ENCODE assay signal across 25 cellular contexts in genomic region chr11:129733981-129734380, GRCh38.
"Had no signal": no experiment of that assay in that cellular context is flagged by ENCODE, and none has a peak within 500 bp of the region (broad histone marks: within the 10 kb centered on the region; RNA-seq: fewer than 3 reads in every experiment).

No MANE protein-coding gene starts in this region.

- H3K27ac ChIP-seq: dorsolateral prefrontal cortex, gastrocnemius medialis, heart left ventricle, hepatocyte, left lung, pancreas, right lobe of liver, suprapubic skin, upper lobe of left lung had no signal

- H3K27me3 ChIP-seq: gastrocnemius medialis, hepatocyte, pancreas, right lobe of liver, upper lobe of left lung had no signal

- FAIRE-seq: colon, pancreas, small intestine, urothelium cell line had no signal

- H3K4me1 Mint-ChIP-seq: naive thymus-derived CD8-positive, alpha-beta T cell; stimulated activated naive CD8-positive, alpha-beta T cell treated with anti-CD3 and anti-CD28 coated beads, Interleukin-15, amount 100 ng/mL, for 72 hours had no signal

- H3K9me3 Mint-ChIP-seq: naive thymus-derived CD8-positive, alpha-beta T cell; stimulated activated naive CD8-positive, alpha-beta T cell treated with anti-CD3 and anti-CD28 coated beads, Interleukin-15, amount 100 ng/mL, for 72 hours had no signal

- H3K4me3 Mint-ChIP-seq: naive thymus-derived CD8-positive, alpha-beta T cell; nephron progenitor cell; stimulated activated naive CD8-positive, alpha-beta T cell treated with anti-CD3 and anti-CD28 coated beads, Interleukin-15, amount 100 ng/mL, for 72 hours had no signal

- H3K36me3 Mint-ChIP-seq: naive thymus-derived CD8-positive, alpha-beta T cell had no signal

- ATAC-seq: gastrocnemius medialis; heart left ventricle; left cardiac atrium; naive thymus-derived CD8-positive, alpha-beta T cell; pancreas; stimulated activated naive CD8-positive, alpha-beta T cell treated with anti-CD3 and anti-CD28 coated beads, Interleukin-15, amount 100 ng/mL, for 72 hours had no signal

- H3K4me3 ChIP-seq: dorsolateral prefrontal cortex, gastrocnemius medialis, heart left ventricle, hepatocyte, left lung, pancreas, right lobe of liver, suprapubic skin, upper lobe of left lung had no signal

- H3K4me1 ChIP-seq: gastrocnemius medialis, heart left ventricle, left lung, pancreas had no signal

- H3K36me3 ChIP-seq: gastrocnemius medialis, heart left ventricle, left lung, pancreas, right lobe of liver, suprapubic skin, upper lobe of left lung had no signal

- DNase-seq: dorsolateral prefrontal cortex; effector CD4-positive, alpha-beta T cell; foreskin fibroblast; gastrocnemius medialis; heart left ventricle; left cardiac atrium; left lung; mesenchymal stem cell; naive thymus-derived CD8-positive, alpha-beta T cell; nephron progenitor cell; occipital lobe; pancreas; right lobe of liver; small intestine; stimulated activated CD4-positive, alpha-beta T cell treated with anti-CD3 and anti-CD28 coated beads, Interleukin-15, amount 100 ng/mL, for 24 hours; stimulated activated CD4-positive, alpha-beta T cell treated with anti-CD3 and anti-CD28 coated beads, Interleukin-4, amount 100 ng/mL, for 1 hour; stimulated activated CD8-positive, alpha-beta memory T cell treated with anti-CD3 and anti-CD28 coated beads, Interleukin-4, amount 100 ng/mL, for 48 hours; stimulated activated naive CD4-positive, alpha-beta T cell; stimulated activated naive CD8-positive, alpha-beta T cell treated with anti-CD3 and anti-CD28 coated beads, Interleukin-15, amount 100 ng/mL, for 72 hours; upper lobe of left lung had no signal

- H3K27ac Mint-ChIP-seq: naive thymus-derived CD8-positive, alpha-beta T cell; nephron progenitor cell; progenitor cell of endocrine pancreas had no signal

- H3K9me3 ChIP-seq: gastrocnemius medialis, heart left ventricle, left lung, pancreas, right lobe of liver, suprapubic skin, upper lobe of left lung had no signal
